Comparison of ENCODE assay signal across 8 cellular contexts in genomic region chr11:69935941-69936505, GRCh38.
"Had no signal": no experiment of that assay in that cellular context is flagged by ENCODE, and none has a peak within 500 bp of the region (broad histone marks: within the 10 kb centered on the region; RNA-seq: fewer than 3 reads in every experiment).

No MANE protein-coding gene starts in this region.

- H3K4me3 ChIP-seq: GM23338 had no signal

- H2AFZ ChIP-seq: GM23338 had no signal

- FAIRE-seq: H1, H54, HTR-8/SVneo had no signal

- H3K4me2 ChIP-seq: GM23338 had no signal

- H3K4me3 Mint-ChIP-seq: GM23338, H9 had no signal

- H3K27ac Mint-ChIP-seq: GM23338 had no signal

- DNase-seq: HCEC 1CT, IMR-90, KBM-7 had no signal
